In the genomic region with DNA sequence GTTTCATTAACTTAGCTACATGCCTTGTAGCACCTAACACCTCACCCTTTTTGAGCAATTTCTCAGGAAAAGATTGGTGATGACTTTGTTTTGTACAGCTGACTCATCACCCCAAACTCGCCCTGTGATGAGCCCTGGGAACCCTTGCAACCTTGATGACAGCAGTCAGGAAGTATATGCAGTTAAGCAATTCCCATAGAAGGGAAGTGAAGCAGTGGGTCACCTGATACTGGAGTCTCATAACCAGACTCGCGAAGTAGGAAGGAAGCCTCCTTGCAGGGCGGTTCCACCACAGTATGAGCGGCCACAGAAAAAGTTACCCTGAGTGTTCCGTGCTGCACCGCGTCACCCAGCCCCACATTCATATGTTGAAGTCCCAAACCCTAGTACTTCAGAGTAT, we compare ENCODE assay signal across 1 cellular context.
TF ChIP-seq lines count a peak whose summit lies in the region.

No MANE protein-coding gene starts in this region.

TF ChIP-seq in GM23338, 12 proteins besides CTCF, POLR2A, EP300 and RAD21 (continued from another document):
- TF ChIP-seq, protein P1, sequence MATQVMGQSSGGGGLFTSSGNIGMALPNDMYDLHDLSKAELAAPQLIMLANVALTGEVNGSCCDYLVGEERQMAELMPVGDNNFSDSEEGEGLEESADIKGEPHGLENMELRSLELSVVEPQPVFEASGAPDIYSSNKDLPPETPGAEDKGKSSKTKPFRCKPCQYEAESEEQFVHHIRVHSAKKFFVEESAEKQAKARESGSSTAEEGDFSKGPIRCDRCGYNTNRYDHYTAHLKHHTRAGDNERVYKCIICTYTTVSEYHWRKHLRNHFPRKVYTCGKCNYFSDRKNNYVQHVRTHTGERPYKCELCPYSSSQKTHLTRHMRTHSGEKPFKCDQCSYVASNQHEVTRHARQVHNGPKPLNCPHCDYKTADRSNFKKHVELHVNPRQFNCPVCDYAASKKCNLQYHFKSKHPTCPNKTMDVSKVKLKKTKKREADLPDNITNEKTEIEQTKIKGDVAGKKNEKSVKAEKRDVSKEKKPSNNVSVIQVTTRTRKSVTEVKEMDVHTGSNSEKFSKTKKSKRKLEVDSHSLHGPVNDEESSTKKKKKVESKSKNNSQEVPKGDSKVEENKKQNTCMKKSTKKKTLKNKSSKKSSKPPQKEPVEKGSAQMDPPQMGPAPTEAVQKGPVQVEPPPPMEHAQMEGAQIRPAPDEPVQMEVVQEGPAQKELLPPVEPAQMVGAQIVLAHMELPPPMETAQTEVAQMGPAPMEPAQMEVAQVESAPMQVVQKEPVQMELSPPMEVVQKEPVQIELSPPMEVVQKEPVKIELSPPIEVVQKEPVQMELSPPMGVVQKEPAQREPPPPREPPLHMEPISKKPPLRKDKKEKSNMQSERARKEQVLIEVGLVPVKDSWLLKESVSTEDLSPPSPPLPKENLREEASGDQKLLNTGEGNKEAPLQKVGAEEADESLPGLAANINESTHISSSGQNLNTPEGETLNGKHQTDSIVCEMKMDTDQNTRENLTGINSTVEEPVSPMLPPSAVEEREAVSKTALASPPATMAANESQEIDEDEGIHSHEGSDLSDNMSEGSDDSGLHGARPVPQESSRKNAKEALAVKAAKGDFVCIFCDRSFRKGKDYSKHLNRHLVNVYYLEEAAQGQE (IDR thresholded peaks at IDR 0.05; ENCODE audit: unreplicated experiment) = no peak
- TF ChIP-seq STAT1 (IDR thresholded peaks at IDR 0.05; ENCODE audit: unreplicated experiment) (no peak), CREB1 (CRISPR knock-in tag; IDR thresholded peaks at IDR 0.05; ENCODE audit: low read depth) (no peak), ZNF331 (CRISPR knock-in tag; IDR thresholded peaks at IDR 0.05; ENCODE audit: low read depth) (no peak)
